In genomic region chr11:84019576-84020194, GRCh38 we compare ENCODE assay signal across 11 cellular contexts.
A peak's percentile ranks its signal among the peaks of the same experiment; 100 is the strongest.
DNase-seq lines count a peak whose midpoint lies in the region; ATAC-seq and TF ChIP-seq lines count a peak whose summit lies in the region.
"Had no signal": no experiment of that assay in that cellular context is flagged by ENCODE, and none has a peak within 500 bp of the region (broad histone marks: within the 10 kb centered on the region; RNA-seq: fewer than 3 reads in every experiment).

No MANE protein-coding gene starts in this region.

- TF ChIP-seq CTCF in fibroblast of the aortic adventitia (IDR thresholded peaks at IDR 0.05; ENCODE audit: insufficient read depth, low read length) (no peak), retinal pigment epithelial cell (conservative IDR thresholded peaks at IDR 0.05; ENCODE audit: low read depth, low read length) (no peak)

- no peak for ATAC-seq in HG03354 (IDR thresholded peaks at IDR 0.05; ENCODE audit: poor library complexity, severe bottlenecking, unreplicated experiment)
- ATAC-seq: heart right ventricle had no signal

- H3K4me3 ChIP-seq in fibroblast of the aortic adventitia (ENCODE audit: low read depth, low read length) (no peak overlapping the region), retinal pigment epithelial cell (ENCODE audit: low read length) (no peak overlapping the region)
- H3K4me3 ChIP-seq: BLaER1 treated with 17β-estradiol and CSF1 and Interleukin-3, amounts not matched to agents 10 nM and 100 nM; heart right ventricle had no signal

- peak; percentile 50 for DNase-seq in GM03348 (ENCODE audit: low spot score)
- DNase-seq in SW 1271 (lab: John Stamatoyannopoulos, UW) = peak; percentile 7 to 48
- peak; percentile 27 for DNase-seq in fibroblast of the aortic adventitia (ENCODE audit: low read depth)
- DNase-seq in retinal pigment epithelial cell (ENCODE audit: low read depth) = peak; percentile 4
- DNase-seq in GM19238 (ENCODE audit: insufficient read length, low spot score) = no peak
- DNase-seq in activated CD4-positive, CD25-positive, alpha-beta regulatory T cell (lab: John Stamatoyannopoulos, UW) = no peak
- DNase-seq in NCI-H2171 (lab: John Stamatoyannopoulos, UW) = no peak
- DNase-seq: heart right ventricle, OCI-M1 had no signal

Comparison
In these comparisons a context has a peak if more than half of its experiments do, and no peak if none do; other contexts are left out.
1. DNase-seq: peak in GM03348 (single experiment), SW 1271 (2 of 2), fibroblast of the aortic adventitia (single experiment) and retinal pigment epithelial cell (single experiment); none in GM19238 (single experiment), activated CD4-positive, CD25-positive, alpha-beta regulatory T cell (0 of 4) and NCI-H2171 (single experiment).